8 cellular contexts compared by ENCODE assay signal in genomic region chr15:65189102-65189740, GRCh38. TPM values are rescaled to one million over a fixed set of nuclear protein-coding genes. Genes with fewer than 3 reads are reported as not detected.
DNase-seq lines count a peak whose midpoint lies in the region; ATAC-seq and TF ChIP-seq lines count a peak whose summit lies in the region.

No MANE protein-coding gene starts in this region.

- DNase-seq in AG04449 (ENCODE audit: low read depth, low spot score) (no peak), GM10266 (ENCODE audit: extremely low spot score) (peak; percentile 63), NCI-H2196 treated with DMSO at 0.1 percent for 48 hours (lab: John Stamatoyannopoulos, UW; ENCODE audit: unreplicated experiment) (peak; percentile 1), adipocyte (ENCODE audit: low read depth) (peak; percentile 80), kidney epithelial cell (ENCODE audit: low read depth) (no peak), uterus (peak in 1 of 2 donors; percentile 64)
- DNase-seq in stimulated activated CD4-positive, alpha-beta T cell treated with anti-CD3 and anti-CD28 coated beads, Interleukin-12 subunit alpha, Interleukin-12 subunit beta, amount 100 ng/mL, for 4 hours: no peak

- TF ChIP-seq CTCF in AG04449 (IDR thresholded peaks at IDR 0.05; ENCODE audit: insufficient read depth, low read length, missing control alignments): peak; percentile 68
- peak; percentile 67 for TF ChIP-seq CTCF in GM10266 (IDR thresholded peaks at IDR 0.05; ENCODE audit: control insufficient read depth, insufficient read depth, low read depth, missing control alignments)
- peak; percentile 70 for TF ChIP-seq CTCF in kidney epithelial cell (IDR thresholded peaks at IDR 0.05; ENCODE audit: insufficient read depth, low read length, poor library complexity, severe bottlenecking)
- peak; percentile 77 to 89 (median 82) for TF ChIP-seq CTCF in uterus (IDR thresholded peaks at IDR 0.05)

- ATAC-seq in HG03097 (IDR thresholded peaks at IDR 0.05; ENCODE audit: low FRiP score, unreplicated experiment): no peak

- H3K36me3 ChIP-seq in adipocyte (ENCODE audit: control insufficient read depth, insufficient read depth, low read length, severe bottlenecking): no peaks in the 10 kb centered on the region
- H3K36me3 ChIP-seq in kidney epithelial cell (ENCODE audit: control insufficient read depth, insufficient read depth, low read length): no peaks in the 10 kb centered on the region
- H3K36me3 ChIP-seq in uterus: no peaks in the 10 kb centered on the region

- H3K9me3 ChIP-seq in adipocyte (ENCODE audit: control insufficient read depth, low read length): no peaks in the 10 kb centered on the region
- H3K9me3 ChIP-seq in uterus: no peaks in the 10 kb centered on the region

- H3K27me3 ChIP-seq in adipocyte (replicated peaks; ENCODE audit: control insufficient read depth, insufficient read depth, low read length): no peaks in the 10 kb centered on the region
- no peaks in the 10 kb centered on the region for H3K27me3 ChIP-seq in kidney epithelial cell (ENCODE audit: control insufficient read depth, insufficient read depth, low read length)
- H3K27me3 ChIP-seq in uterus: no peaks in the 10 kb centered on the region

- H3K4me3 ChIP-seq in AG04449 (ENCODE audit: low read depth, low read length) (no peak overlapping the region), adipocyte (ENCODE audit: low read length) (no peak overlapping the region), kidney epithelial cell (ENCODE audit: low read depth, low read length) (no peak overlapping the region), uterus (no peak overlapping the region)

- CTCF ChIA-PET in AG04449 (lab: Yijun Ruan, JAX): interaction anchor here (0.6 to 12.6 kb wide), 14 partner anchors 12 to 197 kb away, joined by 3 to 208 read pairs (median 5); partner anchors contain the start of gene PARP16

- POLR2A ChIA-PET in AG04449 (lab: Yijun Ruan, JAX): interaction anchor here (1.7 kb wide), 1 partner anchor 109 kb away, joined by 4 read pairs; no protein-coding TSS in a partner anchor

- peaks cover 5% of the 10 kb centered on the region for H3K4me1 ChIP-seq in adipocyte (ENCODE audit: control insufficient read depth, insufficient read depth, low read length)
- H3K4me1 ChIP-seq in uterus: no peaks in the 10 kb centered on the region

- no peak overlapping the region for H3K9ac ChIP-seq in adipocyte (ENCODE audit: low read length)

- peak overlapping the region in 1 of 2 donors; percentile 18 for H3K27ac ChIP-seq in uterus

- TF ChIP-seq POLR2A in uterus (IDR thresholded peaks at IDR 0.05): no peak

- intact Hi-C loops in uterus (cut with DNase I; ENCODE audit: low total_unique reads): loop anchor here (5.0 kb wide), 1 partner anchor 83 kb away; no protein-coding TSS in a partner anchor

RNA-seq across cellular contexts. Expression of gene CLPX, which starts 4.1 kb away (rescaled TPM):
- 28.1 and 29.6 TPM in 2 replicates for total RNA-seq in kidney epithelial cell
- 10 to 100 TPM; 21.0 to 85.2 (median 51.8) TPM for total RNA-seq in uterus

RNA-seq across cellular contexts. Expression of gene CILP, which starts 22.1 kb away (rescaled TPM):
- not detected in 2 replicates for total RNA-seq in kidney epithelial cell
- 10 to 100 TPM; 10.5 to 22.5 (median 14.4) TPM for total RNA-seq in uterus

RNA-seq across cellular contexts. Expression of gene PDCD7, which starts 55.6 kb away (rescaled TPM):
- 20.2 and 25.6 TPM in 2 replicates for total RNA-seq in kidney epithelial cell
- 10 to 100 TPM; 14.7 to 34.5 (median 26.6) TPM for total RNA-seq in uterus

Comparison
In these comparisons a context has a peak if more than half of its experiments do, and no peak if none do; other contexts are left out.
1. DNase-seq: peak in GM10266 (single experiment), NCI-H2196 treated with DMSO at 0.1 percent for 48 hours (single experiment) and adipocyte (single experiment); none in AG04449 (single experiment), kidney epithelial cell (single experiment) and stimulated activated CD4-positive, alpha-beta T cell treated with anti-CD3 and anti-CD28 coated beads, Interleukin-12 subunit alpha, Interleukin-12 subunit beta, amount 100 ng/mL, for 4 hours (single experiment).
2. RNA of gene CILP, which starts 22.1 kb away (total RNA-seq): 10.5 to 22.5 TPM in uterus; not detected in kidney epithelial cell; every median in the first group is over 10 times any median in the second.
3. Peak in every context shown above with its lines, with median percentiles within 50 percentile points of each other: CTCF ChIP-seq.